In the genomic region with DNA sequence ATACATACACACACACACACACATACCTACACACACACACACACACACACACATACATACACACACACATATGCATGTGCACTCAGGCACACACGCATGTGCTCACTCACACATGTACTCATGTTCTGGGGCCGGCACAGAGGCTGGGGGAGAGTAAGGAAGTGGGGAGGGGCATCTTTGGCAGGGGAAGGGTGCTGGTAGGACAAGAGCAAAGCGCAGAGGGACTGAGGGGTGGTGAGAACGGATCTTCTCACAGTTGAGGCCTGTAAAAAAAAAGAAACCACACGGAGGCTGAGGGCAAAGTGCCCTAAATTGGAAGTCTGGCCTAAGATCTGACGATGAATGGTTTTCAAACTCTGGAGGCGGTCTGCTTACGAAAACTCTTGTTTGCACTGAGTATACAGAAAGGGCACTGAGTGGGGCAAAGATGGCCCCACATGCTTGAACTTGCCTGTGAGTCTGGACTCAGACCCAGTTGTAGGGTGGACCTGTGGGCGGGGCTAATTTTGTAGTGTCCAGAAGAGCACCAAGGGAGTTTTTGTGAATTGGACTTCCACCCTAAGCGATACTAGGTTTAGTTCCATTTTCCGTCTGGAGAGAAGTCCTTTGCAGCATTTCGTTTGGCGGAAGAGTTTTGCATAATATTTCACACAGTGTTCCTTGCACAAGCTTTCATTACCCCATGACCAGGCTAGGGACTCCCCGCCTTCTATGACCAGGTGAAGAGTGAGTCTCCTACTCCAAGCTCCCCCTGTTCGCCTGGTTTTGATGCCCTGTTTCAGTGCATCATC, we compare ENCODE assay signal across 10 cellular contexts.
A peak's percentile ranks its signal among the peaks of the same experiment; 100 is the strongest.
DNase-seq lines count a peak whose midpoint lies in the region; ATAC-seq and TF ChIP-seq lines count a peak whose summit lies in the region.
"Had no signal": no experiment of that assay in that cellular context is flagged by ENCODE, and none has a peak within 500 bp of the region (broad histone marks: within the 10 kb centered on the region; RNA-seq: fewer than 3 reads in every experiment).

No MANE protein-coding gene starts in this region.

- no peak overlapping the region for H3K27ac Mint-ChIP-seq in activated CD8-positive, alpha-beta memory T cell treated with anti-CD3 and anti-CD28 coated beads, Interleukin-2, amount 10 ng/mL, durations not matched to agents 7 days and 5 days
- H3K27ac Mint-ChIP-seq: activated CD4-positive, alpha-beta T cell treated with anti-CD3 and anti-CD28 coated beads, Interleukin-2, amount 10 ng/mL, durations not matched to agents 24 days and 14 days had no signal

- H3K27me3 Mint-ChIP-seq in activated CD8-positive, alpha-beta memory T cell treated with anti-CD3 and anti-CD28 coated beads, Interleukin-2, amount 10 ng/mL, durations not matched to agents 7 days and 5 days = peaks cover 3% of the 10 kb centered on the region

- no peak overlapping the region for H3K4me3 Mint-ChIP-seq in activated CD8-positive, alpha-beta memory T cell treated with anti-CD3 and anti-CD28 coated beads, Interleukin-2, amount 10 ng/mL, durations not matched to agents 7 days and 5 days
- H3K4me3 Mint-ChIP-seq: activated CD4-positive, alpha-beta T cell treated with anti-CD3 and anti-CD28 coated beads, Interleukin-2, amount 10 ng/mL, durations not matched to agents 24 days and 14 days had no signal

- no peaks in the 10 kb centered on the region for H3K36me3 ChIP-seq in upper lobe of right lung
- no peaks in the 10 kb centered on the region for H3K36me3 ChIP-seq in uterus
- H3K36me3 ChIP-seq in MG63 = no peaks in the 10 kb centered on the region

- H3K4me3 ChIP-seq in upper lobe of right lung = no peak overlapping the region
- H3K4me3 ChIP-seq in uterus = no peak overlapping the region
- H3K4me3 ChIP-seq in MG63 = no peak overlapping the region

- H3K9me3 Mint-ChIP-seq in activated CD8-positive, alpha-beta memory T cell treated with anti-CD3 and anti-CD28 coated beads, Interleukin-2, amount 10 ng/mL, durations not matched to agents 7 days and 5 days (ENCODE audit: low read depth) = no peaks in the 10 kb centered on the region

- peak; percentile 53 for DNase-seq in activated CD8-positive, alpha-beta memory T cell treated with anti-CD3 and anti-CD28 coated beads for 24 hours
- DNase-seq in activated CD8-positive, alpha-beta memory T cell treated with anti-CD3 and anti-CD28 coated beads, Interleukin-2, amount 10 ng/mL, durations not matched to agents 7 days and 5 days = no peak
- DNase-seq in cerebellar cortex (ENCODE audit: low spot score) (peak; percentile 3), upper lobe of right lung (peak; percentile 83), uterus (no peak), HCEC 1CT (no peak), MG63 (no peak)
- DNase-seq: activated CD4-positive, alpha-beta T cell treated with anti-CD3 and anti-CD28 coated beads, Interleukin-2, amount 10 ng/mL, durations not matched to agents 24 days and 14 days; NCI-H1417 treated with DMSO at 0.1 percent for 48 hours had no signal

- H3K4me1 Mint-ChIP-seq in activated CD8-positive, alpha-beta memory T cell treated with anti-CD3 and anti-CD28 coated beads, Interleukin-2, amount 10 ng/mL, durations not matched to agents 7 days and 5 days = peaks cover 12% of the 10 kb centered on the region

- no peaks in the 10 kb centered on the region for H3K36me3 Mint-ChIP-seq in activated CD8-positive, alpha-beta memory T cell treated with anti-CD3 and anti-CD28 coated beads, Interleukin-2, amount 10 ng/mL, durations not matched to agents 7 days and 5 days

- H3K9me3 ChIP-seq in upper lobe of right lung (no peaks in the 10 kb centered on the region), uterus (no peaks in the 10 kb centered on the region), MG63 (no peaks in the 10 kb centered on the region)

- H3K27me3 ChIP-seq in upper lobe of right lung = no peaks in the 10 kb centered on the region
- no peaks in the 10 kb centered on the region for H3K27me3 ChIP-seq in uterus
- H3K27me3 ChIP-seq in MG63 = no peaks in the 10 kb centered on the region

- ATAC-seq in activated CD8-positive, alpha-beta memory T cell treated with anti-CD3 and anti-CD28 coated beads, Interleukin-2, amount 10 ng/mL, durations not matched to agents 7 days and 5 days = no peak
- ATAC-seq in HG03175 (IDR thresholded peaks at IDR 0.05; ENCODE audit: unreplicated experiment) (peak; percentile 28), upper lobe of right lung (peak; percentile 86)

- CTCF ChIA-PET in activated CD8-positive, alpha-beta memory T cell treated with anti-CD3 and anti-CD28 coated beads, Interleukin-2, amount 10 ng/mL, durations not matched to agents 7 days and 5 days (lab: Charles Lee) = interaction anchor here (0.8 to 1.8 kb wide), 14 partner anchors 8 to 163 kb away, joined by 3 to 11 read pairs (median 4); no protein-coding TSS in a partner anchor

- H3K4me1 ChIP-seq in upper lobe of right lung = peaks cover 13% of the 10 kb centered on the region
- H3K4me1 ChIP-seq in uterus = no peaks in the 10 kb centered on the region

- no peak for TF ChIP-seq POLR2A in uterus (IDR thresholded peaks at IDR 0.05)

- intact Hi-C loops in upper lobe of right lung (cut with DNase I) (no loop called here), uterus (cut with DNase I; ENCODE audit: low total_unique reads) (no loop called here)

- peak overlapping the region; percentile 58 for H3K27ac ChIP-seq in upper lobe of right lung
- no peak overlapping the region for H3K27ac ChIP-seq in uterus

- TF ChIP-seq CTCF in upper lobe of right lung (IDR thresholded peaks at IDR 0.05) (no peak), uterus (IDR thresholded peaks at IDR 0.05) (no peak)

Comparison
In these comparisons a context has a peak if more than half of its experiments do, and no peak if none do; other contexts are left out.
1. DNase-seq: peak in activated CD8-positive, alpha-beta memory T cell treated with anti-CD3 and anti-CD28 coated beads for 24 hours (single experiment), cerebellar cortex (single experiment) and upper lobe of right lung (single experiment); none in activated CD8-positive, alpha-beta memory T cell treated with anti-CD3 and anti-CD28 coated beads, Interleukin-2, amount 10 ng/mL, durations not matched to agents 7 days and 5 days (single experiment), uterus (0 of 2), HCEC 1CT (single experiment) and MG63 (single experiment).